ENCODE assay signal across 13 cellular contexts in the genomic region with DNA sequence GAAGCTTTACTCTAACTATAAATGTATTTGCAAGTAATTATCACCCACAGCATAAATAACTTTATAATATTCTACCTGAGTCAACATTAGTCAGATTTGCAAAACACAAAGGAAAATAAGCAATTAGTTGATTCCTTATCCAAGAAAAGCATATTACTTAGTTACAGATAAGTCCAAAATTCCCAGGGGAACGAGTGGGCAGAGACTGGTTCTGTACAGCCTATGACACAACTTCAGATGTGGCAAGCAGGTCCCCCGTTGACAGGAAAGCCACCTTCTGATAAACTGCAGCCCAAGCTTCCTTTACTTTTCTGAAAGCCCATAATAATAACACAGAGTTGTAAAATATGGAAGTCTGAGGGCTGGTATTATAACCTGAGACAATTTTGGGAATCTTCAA.
"Had no signal": no experiment of that assay in that cellular context is flagged by ENCODE, and none has a peak within 500 bp of the region (broad histone marks: within the 10 kb centered on the region; RNA-seq: fewer than 3 reads in every experiment).

No MANE protein-coding gene starts in this region.

- H3K4me1 ChIP-seq: transverse colon had no signal

- H3K27me3 ChIP-seq: transverse colon had no signal

- H3K9me3 ChIP-seq: transverse colon had no signal

- DNase-seq: activated CD4-positive, CD25-positive, alpha-beta regulatory T cell treated with anti-CD3 and anti-CD28 coated beads, Interleukin-2, amount 50 U/mL, for 72 hours; activated naive CD4-positive, alpha-beta T cell; activated naive CD8-positive, alpha-beta T cell treated with anti-CD3 and anti-CD28 coated beads, Interleukin-2, amount 10 ng/mL, durations not matched to agents 7 days and 5 days; anterior cingulate cortex; foreskin melanocyte; head of caudate nucleus; kidney glomerular epithelial cell; left ventricle myocardium superior; posterior cingulate gyrus; stimulated activated naive CD8-positive, alpha-beta T cell treated with anti-CD3 and anti-CD28 coated beads, Interleukin-15, Interleukin-2, amounts not matched to agents 100 U/mL and 50 U/mL, for 24 hours; transverse colon had no signal

- ATAC-seq: esophagus mucosa; left ventricle myocardium superior; natural killer cell treated with Interleukin-12 subunit alpha and Interleukin-12 subunit beta and Interleukin-15 and Interleukin-18, amount 100 ng/mL, for 72 hours; stimulated activated naive CD8-positive, alpha-beta T cell treated with anti-CD3 and anti-CD28 coated beads, Interleukin-15, Interleukin-2, amounts not matched to agents 100 U/mL and 50 U/mL, for 24 hours had no signal

- H3K36me3 ChIP-seq: transverse colon had no signal

- H3K4me3 ChIP-seq: transverse colon had no signal

- H3K27ac ChIP-seq: transverse colon had no signal
